ENCODE assay signal across 8 cellular contexts in genomic region chr20:5788385-5788895, GRCh38. TPM values are rescaled to one million over a fixed set of nuclear protein-coding genes. Genes with fewer than 3 reads are reported as not detected.
DNase-seq lines count a peak whose midpoint lies in the region; ATAC-seq and TF ChIP-seq lines count a peak whose summit lies in the region.

No MANE protein-coding gene starts in this region.

- H3K36me3 ChIP-seq in gastroesophageal sphincter (peaks cover 0 to 9% of the 10 kb centered on the region in 2 donors), tibial nerve (peaks cover 0 to 5% (median 0%) of the 10 kb centered on the region in 3 donors)

- H3K4me1 ChIP-seq in gastroesophageal sphincter (peaks cover 5 to 24% (median 6%) of the 10 kb centered on the region in 3 donors), tibial nerve (peaks cover 0 to 20% (median 6%) of the 10 kb centered on the region in 4 donors)

- H3K4me3 ChIP-seq in NB4 (ENCODE audit: low read depth, low read length), result no peak overlapping the region
- no peak overlapping the region for H3K4me3 ChIP-seq in gastroesophageal sphincter
- H3K4me3 ChIP-seq in tibial nerve, result no peak overlapping the region

- TF ChIP-seq EP300 in gastroesophageal sphincter (IDR thresholded peaks at IDR 0.05) (no peak), tibial nerve (IDR thresholded peaks at IDR 0.05) (peak in 1 of 2 donors; percentile 24)

- peak; percentile 76 for ATAC-seq in gastroesophageal sphincter

- H3K27ac ChIP-seq in gastroesophageal sphincter (no peak overlapping the region), tibial nerve (no peak overlapping the region)

- no peak overlapping the region for H3K4me3 Mint-ChIP-seq in osteocyte (ENCODE audit: unreplicated experiment)

- H3K9me3 ChIP-seq in gastroesophageal sphincter (no peaks in the 10 kb centered on the region), tibial nerve (no peaks in the 10 kb centered on the region)

- no peaks in the 10 kb centered on the region for H3K36me3 Mint-ChIP-seq in osteocyte (ENCODE audit: unreplicated experiment)

- TF ChIP-seq POLR2A in NB4 (IDR thresholded peaks at IDR 0.05; ENCODE audit: extremely low read depth, insufficient read length), result no peak
- TF ChIP-seq POLR2A in gastroesophageal sphincter (IDR thresholded peaks at IDR 0.05), result no peak
- TF ChIP-seq POLR2A in tibial nerve (IDR thresholded peaks at IDR 0.05), result no peak

- H3K9me3 Mint-ChIP-seq in osteocyte (ENCODE audit: unreplicated experiment), result no peaks in the 10 kb centered on the region

- DNase-seq in EL, result peak; percentile 78
- peak; percentile 79 for DNase-seq in HEK293T (ENCODE audit: extremely low spot score)
- peak; percentile 92 for DNase-seq in NB4 (ENCODE audit: low read depth)
- DNase-seq in SIG-M5 treated with dmso at 0.1 percent for 504 hours (lab: John Stamatoyannopoulos, UW; ENCODE audit: unreplicated experiment), result peak; percentile 95
- DNase-seq in activated effector memory CD4-positive, alpha-beta T cell treated with Interleukin-2 at 50 U/mL for 16 hours, result peak; percentile 46
- peak; percentile 87 for DNase-seq in osteocyte (ENCODE audit: extremely low spot score, unreplicated experiment)
- DNase-seq in tibial nerve (ENCODE audit: low spot score in 2 of 2), result peak; percentile 65 to 96

- no peak overlapping the region for H3K27ac Mint-ChIP-seq in osteocyte (ENCODE audit: unreplicated experiment)

- H3K4me1 Mint-ChIP-seq in osteocyte (ENCODE audit: unreplicated experiment), result peaks cover 21% of the 10 kb centered on the region

- no peaks in the 10 kb centered on the region for H3K27me3 Mint-ChIP-seq in osteocyte (ENCODE audit: unreplicated experiment)

- TF ChIP-seq CTCF in NB4 (IDR thresholded peaks at IDR 0.05; ENCODE audit: low read depth, low read length) (peak; percentile 71), gastroesophageal sphincter (IDR thresholded peaks at IDR 0.05) (peak; percentile 83 to 92 (median 89)), osteocyte (IDR thresholded peaks at IDR 0.05) (peak; percentile 95), tibial nerve (IDR thresholded peaks at IDR 0.05) (peak; percentile 69 to 87 (median 85))

- H3K27me3 ChIP-seq in gastroesophageal sphincter (no peaks in the 10 kb centered on the region), tibial nerve (no peaks in the 10 kb centered on the region)

- POLR2A ChIA-PET in HEK293T (lab: Yijun Ruan, JAX), result interaction anchor here (1.2 kb wide), 1 partner anchor 220 kb away, joined by 4 read pairs; no protein-coding TSS in a partner anchor

- 0% methylated on average over 3 of the region's 3 CpGs for WGBS in gastroesophageal sphincter (ENCODE audit: low coverage in 1 of 2), 2 donors
- WGBS in tibial nerve, 2 donors, result 0 to 5% methylated on average over 3 of the region's 3 CpGs

- CTCF ChIA-PET in HEK293T (lab: Yijun Ruan, JAX), result interaction anchor here (0.5 to 2.6 kb wide), 8 partner anchors 18 to 286 kb away, joined by 3 to 29 read pairs (median 4); no protein-coding TSS in a partner anchor

TF ChIP-seq in HEK293T, 16 proteins besides CTCF, POLR2A, EP300 and RAD21:
- TF ChIP-seq BHLHE40 (IDR thresholded peaks at IDR 0.05; ENCODE audit: borderline replicate concordance) (no peak), ARNT (IDR thresholded peaks at IDR 0.05) (no peak), FOXA1 (IDR thresholded peaks at IDR 0.05) (no peak), SUZ12 (IDR thresholded peaks at IDR 0.05) (no peak), ZNF384 (IDR thresholded peaks at IDR 0.05) (no peak), NFRKB (IDR thresholded peaks at IDR 0.05) (no peak), L3MBTL2 (conservative IDR thresholded peaks at IDR 0.05) (no peak)

RNA-seq across cellular contexts. Expression of gene SHLD1, which starts 38.2 kb away (rescaled TPM):
- total RNA-seq in gastroesophageal sphincter (1 to 10 TPM in 3 of 4 donors, under 1 TPM in 1; 0.93 to 3.3 (median 2.1) TPM), osteocyte (3.6 and 4.1 TPM in 2 replicates), tibial nerve (1 to 10 TPM; 2.9 to 5.9 (median 4.0) TPM)
